Comparison of ENCODE assay signal across 13 cellular contexts in the genomic region with DNA sequence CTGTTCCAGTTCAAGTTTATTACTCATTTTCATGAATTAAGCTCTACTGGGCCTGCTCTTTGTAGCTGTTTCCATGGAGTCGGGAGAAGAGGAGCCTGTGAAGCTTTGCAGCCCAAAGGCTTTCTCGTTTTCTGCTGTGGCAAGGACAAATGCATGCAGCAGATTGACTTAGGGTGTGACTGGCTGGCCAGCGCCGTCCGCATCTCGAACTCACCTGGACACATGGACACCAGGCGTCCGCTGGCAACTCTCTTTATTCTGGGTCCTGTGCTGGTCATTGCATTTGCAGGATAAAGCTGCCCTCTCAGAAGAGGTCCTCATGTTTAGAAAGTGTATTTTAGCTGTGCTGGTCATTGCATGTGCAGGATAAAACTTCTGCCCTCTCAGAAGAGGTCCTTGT.
"Had no signal": no experiment of that assay in that cellular context is flagged by ENCODE, and none has a peak within 500 bp of the region (broad histone marks: within the 10 kb centered on the region; RNA-seq: fewer than 3 reads in every experiment).

No MANE protein-coding gene starts in this region.

- H3K27ac ChIP-seq: dorsolateral prefrontal cortex, gastroesophageal sphincter, hepatocyte, tibial artery, vagina had no signal

- H3K4me3 ChIP-seq: dorsolateral prefrontal cortex, gastroesophageal sphincter, hepatocyte, tibial artery, vagina had no signal

- H3K27ac Mint-ChIP-seq: activated CD8-positive, alpha-beta T cell treated with anti-CD3 and anti-CD28 coated beads for 36 hours; activated T-cell treated with anti-CD3 and anti-CD28 coated beads, Interleukin-2, amount 50 U/mL, for 72 hours; stimulated activated effector memory CD8-positive, alpha-beta T cell treated with anti-CD3 and anti-CD28 coated beads, Interleukin-12 subunit alpha, Interleukin-12 subunit beta, amount 100 ng/mL, for 72 hours had no signal

- H3K4me1 ChIP-seq: gastroesophageal sphincter, tibial artery, vagina had no signal

- H3K27me3 ChIP-seq: hepatocyte, vagina had no signal

- H3K4me1 Mint-ChIP-seq: neural crest cell; stimulated activated effector memory CD8-positive, alpha-beta T cell treated with anti-CD3 and anti-CD28 coated beads, Interleukin-12 subunit alpha, Interleukin-12 subunit beta, amount 100 ng/mL, for 72 hours had no signal

- H3K36me3 ChIP-seq: gastroesophageal sphincter, tibial artery, vagina had no signal

- H3K4me3 Mint-ChIP-seq: activated CD8-positive, alpha-beta T cell treated with anti-CD3 and anti-CD28 coated beads for 36 hours; activated T-cell treated with anti-CD3 and anti-CD28 coated beads, Interleukin-2, amount 50 U/mL, for 72 hours; neural crest cell; stimulated activated effector memory CD8-positive, alpha-beta T cell treated with anti-CD3 and anti-CD28 coated beads, Interleukin-12 subunit alpha, Interleukin-12 subunit beta, amount 100 ng/mL, for 72 hours had no signal

- H3K9me3 ChIP-seq: gastroesophageal sphincter, tibial artery, vagina had no signal

- H3K36me3 Mint-ChIP-seq: stimulated activated effector memory CD8-positive, alpha-beta T cell treated with anti-CD3 and anti-CD28 coated beads, Interleukin-12 subunit alpha, Interleukin-12 subunit beta, amount 100 ng/mL, for 72 hours had no signal

- DNase-seq: activated CD4-positive, alpha-beta T cell treated with anti-CD3 and anti-CD28 coated beads for 4 hours; activated CD8-positive, alpha-beta T cell treated with anti-CD3 and anti-CD28 coated beads for 36 hours; activated naive CD4-positive, alpha-beta T cell treated with Interleukin-2 at 50 U/mL for 16 hours; activated T-cell treated with anti-CD3 and anti-CD28 coated beads, Interleukin-2, amount 50 U/mL, for 72 hours; stimulated activated CD4-positive, alpha-beta T cell treated with anti-CD3 and anti-CD28 coated beads, Interleukin-12 subunit alpha, Interleukin-12 subunit beta, amount 100 ng/mL, for 4 hours; stimulated activated CD4-positive, alpha-beta T cell treated with anti-CD3 and anti-CD28 coated beads, Interleukin-2, amount 100 ng/mL, for 24 hours had no signal

- H3K9me3 Mint-ChIP-seq: activated CD8-positive, alpha-beta T cell treated with anti-CD3 and anti-CD28 coated beads for 36 hours; activated T-cell treated with anti-CD3 and anti-CD28 coated beads, Interleukin-2, amount 50 U/mL, for 72 hours; stimulated activated effector memory CD8-positive, alpha-beta T cell treated with anti-CD3 and anti-CD28 coated beads, Interleukin-12 subunit alpha, Interleukin-12 subunit beta, amount 100 ng/mL, for 72 hours had no signal

- ATAC-seq: activated CD8-positive, alpha-beta T cell treated with anti-CD3 and anti-CD28 coated beads for 36 hours; activated T-cell treated with anti-CD3 and anti-CD28 coated beads, Interleukin-2, amount 50 U/mL, for 72 hours; gastroesophageal sphincter; stimulated activated effector memory CD8-positive, alpha-beta T cell treated with anti-CD3 and anti-CD28 coated beads, Interleukin-12 subunit alpha, Interleukin-12 subunit beta, amount 100 ng/mL, for 72 hours had no signal
